ENCODE assay signal across 1 cellular context in the genomic region with DNA sequence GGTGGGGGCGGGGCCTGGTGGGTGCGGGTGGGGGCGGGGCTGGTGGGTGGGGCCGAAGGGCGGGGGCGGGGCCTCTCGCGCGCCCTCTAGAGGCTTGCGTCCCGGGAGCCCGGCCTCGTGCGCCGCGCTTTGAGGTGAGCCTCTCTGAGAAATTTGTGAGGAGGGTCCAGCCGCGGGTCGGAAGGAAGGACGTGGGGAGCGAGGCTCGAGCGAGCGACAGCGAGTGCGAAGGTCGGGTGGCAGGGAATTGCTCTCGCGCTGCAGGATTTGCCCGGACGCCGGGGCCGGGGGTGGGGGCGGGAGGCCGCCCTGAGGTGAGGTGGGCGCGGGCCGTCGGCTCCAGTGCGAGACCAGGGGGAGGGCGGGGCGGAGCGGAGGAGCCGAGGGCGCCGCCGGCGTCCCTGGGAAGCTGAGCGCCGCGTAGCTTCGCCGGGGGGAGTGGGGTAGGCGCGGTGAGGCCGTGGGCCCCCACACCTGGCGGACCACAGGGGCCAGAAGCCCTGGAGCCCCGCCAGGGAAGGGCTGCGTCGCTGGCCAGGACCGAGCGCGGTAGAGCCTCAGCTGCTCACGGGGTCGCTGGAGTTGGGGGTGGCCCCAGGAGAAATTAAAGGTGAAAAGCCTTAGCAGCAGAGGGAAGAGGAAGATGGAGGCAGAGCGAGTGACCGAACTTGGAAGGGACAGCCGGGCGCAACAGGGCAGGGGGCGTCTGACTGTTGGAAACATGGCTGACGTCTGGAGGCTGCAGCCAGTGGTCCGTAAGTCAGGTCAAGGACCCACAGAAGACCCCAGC.
TF ChIP-seq lines count a peak whose summit lies in the region.

No MANE protein-coding gene starts in this region.

TF ChIP-seq in HCT116, 20 proteins besides CTCF, POLR2A, EP300 and RAD21:
- TF ChIP-seq POLR2AphosphoS5 (IDR thresholded peaks at IDR 0.05; ENCODE audit: low read depth, low read length): peak; percentile 56; the same call in 1 of the 2 replicates
- TF ChIP-seq TCF7L2 (IDR thresholded peaks at IDR 0.05; ENCODE audit: borderline replicate concordance, extremely low read depth, insufficient read depth, insufficient read length): peak; percentile 5
- TF ChIP-seq SIN3A (IDR thresholded peaks at IDR 0.05; ENCODE audit: low read depth): no peak
